In the genomic region with DNA sequence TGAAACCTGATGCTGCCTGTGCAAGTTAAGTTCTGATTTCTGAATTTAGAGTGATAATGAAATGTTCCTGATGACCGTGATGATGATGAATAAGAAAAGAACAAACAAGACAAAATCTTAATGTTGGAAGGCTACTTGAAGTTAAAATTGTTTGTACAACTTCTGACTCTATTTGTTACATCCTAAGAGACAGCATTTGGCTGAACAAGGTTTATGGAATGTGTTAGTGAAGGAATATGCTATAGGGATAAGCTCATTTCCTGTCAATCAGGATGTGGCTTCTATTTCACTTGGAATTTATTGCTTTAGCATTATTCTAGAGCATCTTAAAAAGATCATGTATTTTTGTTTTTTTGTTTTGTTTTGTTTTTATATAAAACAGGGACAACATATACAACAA, we compare ENCODE assay signal across 1 cellular context.
TF ChIP-seq lines count a peak whose summit lies in the region.

No MANE protein-coding gene starts in this region.

TF ChIP-seq in SK-N-SH treated with all-trans-retinoic acid at 6 μM for 48 hours, 23 proteins besides CTCF, POLR2A, EP300 and RAD21 (continued from another document):
- TF ChIP-seq, protein P1, sequence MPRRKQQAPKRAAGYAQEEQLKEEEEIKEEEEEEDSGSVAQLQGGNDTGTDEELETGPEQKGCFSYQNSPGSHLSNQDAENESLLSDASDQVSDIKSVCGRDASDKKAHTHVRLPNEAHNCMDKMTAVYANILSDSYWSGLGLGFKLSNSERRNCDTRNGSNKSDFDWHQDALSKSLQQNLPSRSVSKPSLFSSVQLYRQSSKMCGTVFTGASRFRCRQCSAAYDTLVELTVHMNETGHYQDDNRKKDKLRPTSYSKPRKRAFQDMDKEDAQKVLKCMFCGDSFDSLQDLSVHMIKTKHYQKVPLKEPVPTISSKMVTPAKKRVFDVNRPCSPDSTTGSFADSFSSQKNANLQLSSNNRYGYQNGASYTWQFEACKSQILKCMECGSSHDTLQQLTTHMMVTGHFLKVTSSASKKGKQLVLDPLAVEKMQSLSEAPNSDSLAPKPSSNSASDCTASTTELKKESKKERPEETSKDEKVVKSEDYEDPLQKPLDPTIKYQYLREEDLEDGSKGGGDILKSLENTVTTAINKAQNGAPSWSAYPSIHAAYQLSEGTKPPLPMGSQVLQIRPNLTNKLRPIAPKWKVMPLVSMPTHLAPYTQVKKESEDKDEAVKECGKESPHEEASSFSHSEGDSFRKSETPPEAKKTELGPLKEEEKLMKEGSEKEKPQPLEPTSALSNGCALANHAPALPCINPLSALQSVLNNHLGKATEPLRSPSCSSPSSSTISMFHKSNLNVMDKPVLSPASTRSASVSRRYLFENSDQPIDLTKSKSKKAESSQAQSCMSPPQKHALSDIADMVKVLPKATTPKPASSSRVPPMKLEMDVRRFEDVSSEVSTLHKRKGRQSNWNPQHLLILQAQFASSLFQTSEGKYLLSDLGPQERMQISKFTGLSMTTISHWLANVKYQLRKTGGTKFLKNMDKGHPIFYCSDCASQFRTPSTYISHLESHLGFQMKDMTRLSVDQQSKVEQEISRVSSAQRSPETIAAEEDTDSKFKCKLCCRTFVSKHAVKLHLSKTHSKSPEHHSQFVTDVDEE (CRISPR knock-in tag; IDR thresholded peaks at IDR 0.05) = no peak
- TF ChIP-seq BACH2 (CRISPR knock-in tag; IDR thresholded peaks at IDR 0.05; ENCODE audit: borderline replicate concordance) (no peak), ZFP3 (CRISPR knock-in tag; IDR thresholded peaks at IDR 0.05) (no peak), CSDC2 (CRISPR knock-in tag; IDR thresholded peaks at IDR 0.05) (no peak)
TF ChIP-seq in SK-N-SH treated with all-trans-retinoic acid at 6 μM for 48 hours: peak in this region for 0.
